In genomic region chr6:131636880-131637792, GRCh38 we compare ENCODE assay signal across 1 cellular context.
TF ChIP-seq lines count a peak whose summit lies in the region.

Gene ENPP3 (plus strand): TSS chr6:131637302. CDS start chr6:131637385, 83 bp downstream.

TF ChIP-seq in K562, 482 proteins besides CTCF, POLR2A, EP300 and RAD21 (continued from another document and continues in another):
- TF ChIP-seq USF1 (CRISPR knock-in tag; IDR thresholded peaks at IDR 0.05), result no peak
- no peak for TF ChIP-seq ZBTB26 (CRISPR knock-in tag; IDR thresholded peaks at IDR 0.05)
- peak; percentile 91 for TF ChIP-seq MYNN (IDR thresholded peaks at IDR 0.05)
- no peak for TF ChIP-seq MYNN (CRISPR knock-in tag; IDR thresholded peaks at IDR 0.05)
- no peak for TF ChIP-seq MTA1 (IDR thresholded peaks at IDR 0.05; ENCODE audit: borderline replicate concordance)
- TF ChIP-seq BMI1 (IDR thresholded peaks at IDR 0.05; ENCODE audit: low read length), result no peak
- no peak for TF ChIP-seq SMARCB1 (IDR thresholded peaks at IDR 0.05; ENCODE audit: insufficient read length, low read depth)
- no peak for TF ChIP-seq ZNF717 (CRISPR knock-in tag; IDR thresholded peaks at IDR 0.05)
- no peak for TF ChIP-seq CLOCK (CRISPR knock-in tag; IDR thresholded peaks at IDR 0.05; ENCODE audit: borderline replicate concordance)
- TF ChIP-seq ZNF766 (CRISPR knock-in tag; conservative IDR thresholded peaks at IDR 0.05), result no peak
- TF ChIP-seq ERF (CRISPR knock-in tag; IDR thresholded peaks at IDR 0.05), result no peak
- TF ChIP-seq ZHX1 (conservative IDR thresholded peaks at IDR 0.05; ENCODE audit: low read length), result no peak
- no peak for TF ChIP-seq KDM4B (IDR thresholded peaks at IDR 0.05; ENCODE audit: borderline replicate concordance in 2 of 2, low read depth in 1 of 2)
- no peak for TF ChIP-seq ZNF224 (CRISPR knock-in tag; IDR thresholded peaks at IDR 0.05)
- no peak for TF ChIP-seq KAT7 (CRISPR knock-in tag; IDR thresholded peaks at IDR 0.05; ENCODE audit: borderline replicate concordance)
- peak; percentile 71 for TF ChIP-seq ZNF316 (IDR thresholded peaks at IDR 0.05)
- peak; percentile 63; the same call in 1 of the 2 replicates for TF ChIP-seq CEBPG (CRISPR knock-in tag; IDR thresholded peaks at IDR 0.05)
- peak; percentile 90 to 96 for TF ChIP-seq CEBPG (tag; conservative IDR thresholded peaks at IDR 0.05 in 1 of 2, IDR thresholded peaks at IDR 0.05 in 1 of 2)
- TF ChIP-seq TSHZ1 (CRISPR knock-in tag; IDR thresholded peaks at IDR 0.05), result no peak
- TF ChIP-seq KDM1A (IDR thresholded peaks at IDR 0.05), result no peak
- no peak for TF ChIP-seq CBX1 (IDR thresholded peaks at IDR 0.05; ENCODE audit: low read depth)
- TF ChIP-seq HDAC8 (tag; IDR thresholded peaks at IDR 0.05), result no peak
- no peak for TF ChIP-seq ESRRA (IDR thresholded peaks at IDR 0.05; ENCODE audit: borderline replicate concordance, low read depth)
- no peak for TF ChIP-seq ZBTB43 (CRISPR knock-in tag; IDR thresholded peaks at IDR 0.05)
- no peak for TF ChIP-seq ZNF134 (CRISPR knock-in tag; conservative IDR thresholded peaks at IDR 0.05)
- no peak for TF ChIP-seq FOXA1 (IDR thresholded peaks at IDR 0.05; ENCODE audit: borderline replicate concordance)
- no peak for TF ChIP-seq THAP7 (CRISPR knock-in tag; IDR thresholded peaks at IDR 0.05)
- TF ChIP-seq POLR2G (IDR thresholded peaks at IDR 0.05; ENCODE audit: low read depth, low read length), result no peak
- TF ChIP-seq PHF8 (IDR thresholded peaks at IDR 0.05; ENCODE audit: borderline replicate concordance, low read length), result peak; percentile 18; the same call in 1 of the 2 replicates
- TF ChIP-seq ATF6 (CRISPR knock-in tag; IDR thresholded peaks at IDR 0.05), result no peak
- no peak for TF ChIP-seq ZNF347 (CRISPR knock-in tag; IDR thresholded peaks at IDR 0.05; ENCODE audit: low read depth)
- TF ChIP-seq ZBTB11 (CRISPR knock-in tag; IDR thresholded peaks at IDR 0.05), result peak in 1 of 3 experiments; percentile 42; a peak in 1 of 6 replicates
